Comparison of ENCODE assay signal across 22 cellular contexts in genomic region chr18:6476201-6476600, GRCh38.
DNase-seq lines count a peak whose midpoint lies in the region; ATAC-seq, FAIRE-seq and TF ChIP-seq lines count a peak whose summit lies in the region.
"Had no signal": no experiment of that assay in that cellular context is flagged by ENCODE, and none has a peak within 500 bp of the region (broad histone marks: within the 10 kb centered on the region; RNA-seq: fewer than 3 reads in every experiment).

No MANE protein-coding gene starts in this region.

- no peak for FAIRE-seq in GM12892 (lab: Jason Lieb, UNC)
- FAIRE-seq: GM18507, RCC 7860 had no signal

- TF ChIP-seq POLR2A in GM12892 (IDR thresholded peaks at IDR 0.05; ENCODE audit: low read depth, low read length) = no peak

- DNase-seq in NCI-H524 (lab: John Stamatoyannopoulos, UW) (peak; percentile 69 to 96), NCI-H69 (lab: John Stamatoyannopoulos, UW) (peak; percentile 65), head of caudate nucleus (peak in 24 of 42 donors; percentile 9 to 66 (median 36)), sciatic nerve (ENCODE audit: low spot score) (no peak), RKO (ENCODE audit: low spot score) (no peak), foreskin melanocyte (no peak), GM12892 (ENCODE audit: insufficient read length) (no peak)
- DNase-seq: Caco-2; CD8-positive, alpha-beta T cell; DMS 273 treated with DMSO at 0.1 percent for 48 hours; DND-41; H7; NCI-H1092; NCI-H1417 treated with DMSO at 0.1 percent for 48 hours; NCI-H1694 treated with DMSO at 0.1 percent for 48 hours; NCI-H2081; NCI-H2171 treated with DMSO at 0.1 percent for 48 hours; NCI-H774; SJCRH30; T-cell had no signal

- ATAC-seq in sciatic nerve = peak; percentile 87
- ATAC-seq: CD8-positive, alpha-beta T cell; T-cell had no signal

- intact Hi-C loops in head of caudate nucleus (cut with DNase I) (no loop called here), sciatic nerve (cut with DNase I) (no loop called here)

Comparison
In these comparisons a context has a peak if more than half of its experiments do, and no peak if none do; other contexts are left out.
1. DNase-seq: peak in NCI-H524 (2 of 2), NCI-H69 (single experiment) and head of caudate nucleus (24 of 42); none in sciatic nerve (single experiment), RKO (single experiment), foreskin melanocyte (single experiment) and GM12892 (single experiment).